ENCODE assay signal across 21 cellular contexts in the genomic region with DNA sequence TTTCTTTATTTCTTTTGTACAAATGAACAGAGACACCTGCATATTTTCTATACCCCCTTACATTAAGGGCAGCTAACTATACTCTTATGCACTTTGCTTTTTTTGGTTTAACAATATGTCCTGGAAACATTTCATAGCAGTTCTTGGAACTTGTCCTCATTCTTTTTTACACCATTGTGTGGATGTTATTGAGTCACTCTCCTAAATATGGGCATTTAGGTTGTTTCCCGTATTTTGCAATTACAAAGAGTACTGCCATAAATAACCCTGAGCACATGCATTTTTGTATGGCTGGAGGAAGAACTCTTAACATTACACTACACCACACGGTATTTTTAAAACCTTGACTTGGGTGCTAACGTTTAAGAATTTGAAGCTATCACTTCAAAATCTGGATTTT. TPM values are rescaled to one million over a fixed set of nuclear protein-coding genes. Genes with fewer than 3 reads are reported as not detected.
A peak's percentile ranks its signal among the peaks of the same experiment; 100 is the strongest.
DNase-seq lines count a peak whose midpoint lies in the region; ATAC-seq, FAIRE-seq and TF ChIP-seq lines count a peak whose summit lies in the region.
"Had no signal": no experiment of that assay in that cellular context is flagged by ENCODE, and none has a peak within 500 bp of the region (broad histone marks: within the 10 kb centered on the region; RNA-seq: fewer than 3 reads in every experiment).

No MANE protein-coding gene starts in this region.

- TF ChIP-seq CTCF in bronchial epithelial cell (IDR thresholded peaks at IDR 0.05; ENCODE audit: insufficient read depth, low read length, severe bottlenecking) (no peak), GM23338 (conservative IDR thresholded peaks at IDR 0.05; ENCODE audit: low read depth in 2 of 2) (no peak)

- DNase-seq in activated T-cell treated with anti-CD3 and anti-CD28 coated beads, Interleukin-2, amount 50 U/mL, for 72 hours, result no peak
- DNase-seq in activated T-cell treated with anti-CD3 and anti-CD28 coated beads, Interleukin-2, amount 50 U/mL, for 4 hours, result no peak
- DNase-seq in NOMO-1 treated with DMSO at 0.1 percent for 48 hours (lab: John Stamatoyannopoulos, UW; ENCODE audit: unreplicated experiment), result peak; percentile 90
- DNase-seq in bronchial epithelial cell (ENCODE audit: low read depth), result peak; percentile 59
- peak; percentile 51 for DNase-seq in renal cortical epithelial cell (ENCODE audit: low read depth)
- DNase-seq in effector CD4-positive, alpha-beta T cell, result no peak
- no peak for DNase-seq in GM23338 (ENCODE audit: low spot score)
- DNase-seq: activated CD4-positive, alpha-beta T cell treated with anti-CD3 and anti-CD28 coated beads for 48 hours; body of pancreas; effector memory CD4-positive, alpha-beta T cell; kidney glomerular epithelial cell; NCI-H1092; NCI-H446; Peyer's patch; T-helper 2 cell; thyroid gland had no signal

- no peak overlapping the region for H2AFZ ChIP-seq in GM23338

- H3K4me3 Mint-ChIP-seq in activated T-cell treated with anti-CD3 and anti-CD28 coated beads, Interleukin-2, amount 50 U/mL, for 72 hours, result peak overlapping the region in 1 of 2 donors; percentile 44
- H3K4me3 Mint-ChIP-seq in activated T-cell treated with anti-CD3 and anti-CD28 coated beads, Interleukin-2, amount 50 U/mL, for 4 hours, result no peak overlapping the region
- no peak overlapping the region for H3K4me3 Mint-ChIP-seq in GM23338

- ATAC-seq in activated T-cell treated with anti-CD3 and anti-CD28 coated beads, Interleukin-2, amount 50 U/mL, for 72 hours (replicated peaks in 1 of 2), result peak; percentile 25 to 69
- ATAC-seq in activated T-cell treated with anti-CD3 and anti-CD28 coated beads, Interleukin-2, amount 50 U/mL, for 4 hours, result no peak
- ATAC-seq in GM23338 (no peak), HG03520 (IDR thresholded peaks at IDR 0.05; ENCODE audit: unreplicated experiment) (no peak)
- ATAC-seq: body of pancreas had no signal

- H3K36me3 ChIP-seq in bronchial epithelial cell (ENCODE audit: control insufficient read depth, insufficient read depth, low read length) (no peaks in the 10 kb centered on the region), GM23338 (ENCODE audit: insufficient read depth) (no peaks in the 10 kb centered on the region)
- H3K36me3 ChIP-seq: Peyer's patch, thyroid gland had no signal

- no peak for FAIRE-seq in bronchial epithelial cell (lab: Jason Lieb, UNC)
- FAIRE-seq: D721Med had no signal

- no peak overlapping the region for H3K4me2 ChIP-seq in GM23338

- H3K4me3 ChIP-seq in bronchial epithelial cell (ENCODE audit: low read depth, low read length), result no peak overlapping the region
- no peak overlapping the region for H3K4me3 ChIP-seq in GM23338
- H3K4me3 ChIP-seq: body of pancreas, Peyer's patch, thyroid gland had no signal

- H3K9me2 ChIP-seq in GM23338 (ENCODE audit: insufficient read depth), result no peaks in the 10 kb centered on the region

- peaks cover 63% of the 10 kb centered on the region for H3K27me3 Mint-ChIP-seq in activated T-cell treated with anti-CD3 and anti-CD28 coated beads, Interleukin-2, amount 50 U/mL, for 72 hours (ENCODE audit: low read depth)
- H3K27me3 Mint-ChIP-seq in activated T-cell treated with anti-CD3 and anti-CD28 coated beads, Interleukin-2, amount 50 U/mL, for 4 hours (ENCODE audit: low read depth), result peaks cover 19% of the 10 kb centered on the region
- H3K27me3 Mint-ChIP-seq in GM23338 (ENCODE audit: insufficient read depth, low read depth, poor library complexity), result peaks cover 26% of the 10 kb centered on the region

- peaks cover 0 to 3% of the 10 kb centered on the region in 2 donors for H3K36me3 Mint-ChIP-seq in activated T-cell treated with anti-CD3 and anti-CD28 coated beads, Interleukin-2, amount 50 U/mL, for 72 hours (ENCODE audit: insufficient read depth in 2 of 2)
- H3K36me3 Mint-ChIP-seq in activated T-cell treated with anti-CD3 and anti-CD28 coated beads, Interleukin-2, amount 50 U/mL, for 4 hours (ENCODE audit: insufficient read depth), result no peaks in the 10 kb centered on the region
- H3K36me3 Mint-ChIP-seq in GM23338 (ENCODE audit: low read depth), result no peaks in the 10 kb centered on the region; the same call in 2 of the 3 replicates

- H3K27me3 ChIP-seq in bronchial epithelial cell (ENCODE audit: control insufficient read depth, insufficient read depth, low read length) (peaks cover 2% of the 10 kb centered on the region), GM23338 (ENCODE audit: insufficient read depth) (peaks cover 14% of the 10 kb centered on the region)
- H3K27me3 ChIP-seq: body of pancreas, Peyer's patch had no signal

- H3K9me3 Mint-ChIP-seq in activated T-cell treated with anti-CD3 and anti-CD28 coated beads, Interleukin-2, amount 50 U/mL, for 72 hours, result no peaks in the 10 kb centered on the region
- H3K9me3 Mint-ChIP-seq in activated T-cell treated with anti-CD3 and anti-CD28 coated beads, Interleukin-2, amount 50 U/mL, for 4 hours, result no peaks in the 10 kb centered on the region
- peaks cover 10% of the 10 kb centered on the region for H3K9me3 Mint-ChIP-seq in GM23338

- H3K79me2 ChIP-seq in GM23338 (replicated peaks; ENCODE audit: insufficient read depth), result no peaks in the 10 kb centered on the region

- no peaks in the 10 kb centered on the region for H3F3A ChIP-seq in GM23338 (replicated peaks; ENCODE audit: low read depth)

- H4K20me1 ChIP-seq in GM23338 (replicated peaks; ENCODE audit: insufficient read depth), result no peaks in the 10 kb centered on the region

- H3K4me1 Mint-ChIP-seq in activated T-cell treated with anti-CD3 and anti-CD28 coated beads, Interleukin-2, amount 50 U/mL, for 72 hours (ENCODE audit: low read depth), result peaks cover 4% of the 10 kb centered on the region
- H3K4me1 Mint-ChIP-seq in activated T-cell treated with anti-CD3 and anti-CD28 coated beads, Interleukin-2, amount 50 U/mL, for 4 hours (ENCODE audit: low read depth), result no peaks in the 10 kb centered on the region
- H3K4me1 Mint-ChIP-seq in GM23338, result no peaks in the 10 kb centered on the region

- H3K4me1 ChIP-seq in GM23338 (ENCODE audit: insufficient read depth), result no peaks in the 10 kb centered on the region

- no peak overlapping the region for H3K27ac ChIP-seq in GM23338 (ENCODE audit: low read depth)
- H3K27ac ChIP-seq: body of pancreas, Peyer's patch, thyroid gland had no signal

- peak overlapping the region; percentile 72 for H3K27ac Mint-ChIP-seq in activated T-cell treated with anti-CD3 and anti-CD28 coated beads, Interleukin-2, amount 50 U/mL, for 72 hours
- H3K27ac Mint-ChIP-seq in GM23338, result no peak overlapping the region

TF ChIP-seq in GM23338, 12 proteins besides CTCF, POLR2A, EP300 and RAD21 (continues in another document):
- no peak for TF ChIP-seq ZNF331 (CRISPR knock-in tag; IDR thresholded peaks at IDR 0.05; ENCODE audit: low read depth)
- no peak for TF ChIP-seq NANOG (IDR thresholded peaks at IDR 0.05; ENCODE audit: borderline replicate concordance)
- no peak for TF ChIP-seq CREB1 (CRISPR knock-in tag; IDR thresholded peaks at IDR 0.05; ENCODE audit: low read depth)

RNA-seq across cellular contexts. Expression of gene ACP7, which starts 9.6 kb away (rescaled TPM):
- total RNA-seq in activated T-cell treated with anti-CD3 and anti-CD28 coated beads, Interleukin-2, amount 50 U/mL, for 72 hours, result not detected
- total RNA-seq in activated T-cell treated with anti-CD3 and anti-CD28 coated beads, Interleukin-2, amount 50 U/mL, for 4 hours, result under 1 TPM in 1 of 3 donors, not detected in 2; 0.20 TPM
- 0.53 and 0.77 TPM in 2 replicates for total RNA-seq in bronchial epithelial cell
- total RNA-seq in renal cortical epithelial cell, result not detected in 2 replicates
- 0.45 and 0.97 TPM in 2 replicates for total RNA-seq in GM23338 (2014; rRNA removed; shearing (Covaris generic))
- 0.26 and 0.27 TPM in 2 replicates for polyA plus RNA-seq in GM23338 (2016; fragmentation: Nextera tagmentation; extraction: Ambion mirVana)
- total RNA-seq: body of pancreas, glomerular endothelial cell, HT-29, Peyer's patch, posterior vena cava had no signal

RNA-seq across cellular contexts. Expression of gene PAK4, which starts 31.8 kb away (rescaled TPM):
- 10 to 100 TPM; 12.9 to 17.0 TPM for total RNA-seq in activated T-cell treated with anti-CD3 and anti-CD28 coated beads, Interleukin-2, amount 50 U/mL, for 72 hours
- total RNA-seq in activated T-cell treated with anti-CD3 and anti-CD28 coated beads, Interleukin-2, amount 50 U/mL, for 4 hours, result 10 to 100 TPM; 21.3 to 24.4 (median 23.5) TPM
- total RNA-seq in bronchial epithelial cell (4.5 and 6.8 TPM in 2 replicates), renal cortical epithelial cell (5.0 and 17.7 TPM in 2 replicates)
- total RNA-seq in GM23338 (2014; rRNA removed; shearing (Covaris generic)), result 31.7 and 35.4 TPM in 2 replicates
- 28.3 and 28.7 TPM in 2 replicates for polyA plus RNA-seq in GM23338 (2016; fragmentation: Nextera tagmentation; extraction: Ambion mirVana)

Comparison
In these comparisons a context has a peak if more than half of its experiments do, and no peak if none do; other contexts are left out.
1. ATAC-seq: peak in activated T-cell treated with anti-CD3 and anti-CD28 coated beads, Interleukin-2, amount 50 U/mL, for 72 hours (2 of 2); none in activated T-cell treated with anti-CD3 and anti-CD28 coated beads, Interleukin-2, amount 50 U/mL, for 4 hours (0 of 2), GM23338 (single experiment) and HG03520 (single experiment).
2. DNase-seq: peak in NOMO-1 treated with DMSO at 0.1 percent for 48 hours (single experiment), bronchial epithelial cell (single experiment) and renal cortical epithelial cell (single experiment); none in activated T-cell treated with anti-CD3 and anti-CD28 coated beads, Interleukin-2, amount 50 U/mL, for 72 hours (0 of 2), activated T-cell treated with anti-CD3 and anti-CD28 coated beads, Interleukin-2, amount 50 U/mL, for 4 hours (single experiment), effector CD4-positive, alpha-beta T cell (single experiment) and GM23338 (single experiment).